In the genomic region with DNA sequence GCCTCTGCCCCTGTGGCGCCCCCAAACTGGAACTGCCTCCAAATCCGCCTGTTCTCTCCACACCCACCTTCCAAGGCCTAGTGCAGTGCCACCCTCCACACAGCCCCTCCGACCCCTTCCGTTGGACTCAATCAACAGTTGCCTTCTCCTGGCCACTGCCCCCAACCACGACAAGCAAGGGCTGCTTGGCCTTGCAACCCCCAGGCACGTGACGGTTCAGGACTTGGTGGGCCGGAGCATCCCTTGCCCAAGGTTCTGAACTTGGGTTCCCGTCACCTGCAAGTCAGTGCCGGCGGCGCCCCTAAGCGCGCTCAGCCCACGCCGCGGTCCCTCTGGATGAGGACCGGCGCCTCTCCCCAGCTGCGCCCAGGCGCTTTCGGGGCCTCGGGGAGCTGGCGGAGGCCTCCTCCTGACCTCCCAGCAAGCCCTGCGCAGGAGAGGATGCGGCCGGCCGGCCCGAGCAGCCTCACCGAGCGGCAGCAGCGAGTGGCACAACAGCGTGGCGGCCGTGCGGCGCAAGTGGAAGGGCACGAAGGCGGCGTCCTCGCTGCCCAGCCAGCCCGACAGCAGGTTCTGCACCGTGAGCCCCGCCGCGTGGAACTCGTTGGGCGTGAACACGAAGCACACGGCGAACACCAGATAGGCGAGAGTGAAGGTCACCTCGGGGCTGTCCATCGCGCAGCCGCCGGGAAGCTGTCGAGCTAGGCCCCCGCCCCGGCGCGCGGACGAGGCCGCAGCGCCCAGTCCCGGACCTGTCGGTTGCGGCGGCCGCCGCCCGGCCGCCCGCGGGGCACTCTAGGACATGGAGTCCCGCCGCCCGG, we compare ENCODE assay signal across 8 cellular contexts. TPM values are rescaled to one million over a fixed set of nuclear protein-coding genes. Genes with fewer than 3 reads are reported as not detected.
DNase-seq lines count a peak whose midpoint lies in the region; ATAC-seq and TF ChIP-seq lines count a peak whose summit lies in the region.

No MANE protein-coding gene starts in this region.

- no peaks in the 10 kb centered on the region for H3K9me3 ChIP-seq in heart left ventricle
- H3K9me3 ChIP-seq in parathyroid adenoma (ENCODE audit: control insufficient read depth, low read length) = no peaks in the 10 kb centered on the region

- H3K4me3 ChIP-seq in heart left ventricle = peak overlapping the region; percentile 43 to 94 (median 80)
- peak overlapping the region; percentile 75 for H3K4me3 ChIP-seq in parathyroid adenoma (ENCODE audit: low read depth, low read length)

- intact Hi-C loops in heart left ventricle (cut with DNase I) = loop anchor here in 6 of 10 donors (1.0 to 10.0 kb wide), 2 partner anchors 8 to 366 kb away; a partner anchor contains a TSS

- no peak overlapping the region for H3K9ac ChIP-seq in parathyroid adenoma

- H3K4me1 Mint-ChIP-seq in activated naive CD8-positive, alpha-beta T cell treated with anti-CD3 and anti-CD28 coated beads, Interleukin-2, amount 10 ng/mL, durations not matched to agents 7 days and 5 days = peaks cover 37% of the 10 kb centered on the region

- no peaks in the 10 kb centered on the region for H3K27me3 ChIP-seq in heart left ventricle
- H3K27me3 ChIP-seq in parathyroid adenoma (ENCODE audit: control insufficient read depth, insufficient read depth, low read length) = no peaks in the 10 kb centered on the region

- peak overlapping the region; percentile 91 to 98 (median 95) for H3K27ac ChIP-seq in heart left ventricle
- peak overlapping the region; percentile 80 for H3K27ac ChIP-seq in parathyroid adenoma

- H3K36me3 Mint-ChIP-seq in activated naive CD8-positive, alpha-beta T cell treated with anti-CD3 and anti-CD28 coated beads, Interleukin-2, amount 10 ng/mL, durations not matched to agents 7 days and 5 days = peaks cover 31% of the 10 kb centered on the region

- peak; percentile 23 to 32 for DNase-seq in NCI-H2081 (lab: John Stamatoyannopoulos, UW)
- DNase-seq in NCI-H2081 treated with DMSO at 0.1 percent for 48 hours (lab: John Stamatoyannopoulos, UW) = no peak
- peak; percentile 22 for DNase-seq in HCEC 1CT
- peak; percentile 22 for DNase-seq in NOMO-1 treated with DMSO at 0.1 percent for 48 hours (lab: John Stamatoyannopoulos, UW; ENCODE audit: unreplicated experiment)
- DNase-seq in activated naive CD8-positive, alpha-beta T cell treated with anti-CD3 and anti-CD28 coated beads, Interleukin-2, amount 10 ng/mL, durations not matched to agents 7 days and 5 days = peak; percentile 76
- DNase-seq in heart left ventricle = peak; percentile 47 to 83 (median 69)
- no peak for DNase-seq in NCI-H345 (lab: John Stamatoyannopoulos, UW)

- TF ChIP-seq POLR2A in heart left ventricle (IDR thresholded peaks at IDR 0.05) = no peak

- H3K4me3 Mint-ChIP-seq in activated naive CD8-positive, alpha-beta T cell treated with anti-CD3 and anti-CD28 coated beads, Interleukin-2, amount 10 ng/mL, durations not matched to agents 7 days and 5 days = peak overlapping the region; percentile 94

- H3K27ac Mint-ChIP-seq in activated naive CD8-positive, alpha-beta T cell treated with anti-CD3 and anti-CD28 coated beads, Interleukin-2, amount 10 ng/mL, durations not matched to agents 7 days and 5 days = peak overlapping the region; percentile 92

- ATAC-seq in activated naive CD8-positive, alpha-beta T cell treated with anti-CD3 and anti-CD28 coated beads, Interleukin-2, amount 10 ng/mL, durations not matched to agents 7 days and 5 days (ENCODE audit: low read depth) = peak; percentile 28
- peak in 3 of 4 donors; percentile 27 to 59 (median 44) for ATAC-seq in heart left ventricle

- H2AFZ ChIP-seq in parathyroid adenoma = peak overlapping the region; percentile 69

- 1 to 2% (median 2%) methylated on average over 27 to 79 of the region's 79 CpGs for WGBS in heart left ventricle, 4 donors

- H3K27me3 Mint-ChIP-seq in activated naive CD8-positive, alpha-beta T cell treated with anti-CD3 and anti-CD28 coated beads, Interleukin-2, amount 10 ng/mL, durations not matched to agents 7 days and 5 days = no peaks in the 10 kb centered on the region

- H3K4me1 ChIP-seq in heart left ventricle (peaks cover 5 to 69% (median 37%) of the 10 kb centered on the region in 12 donors), parathyroid adenoma (no peaks in the 10 kb centered on the region)

- peak overlapping the region; percentile 95 for H3K4me2 ChIP-seq in parathyroid adenoma (ENCODE audit: low read length)

- peaks cover 0 to 46% (median 18%) of the 10 kb centered on the region in 9 donors for H3K36me3 ChIP-seq in heart left ventricle
- no peaks in the 10 kb centered on the region for H3K36me3 ChIP-seq in parathyroid adenoma (ENCODE audit: control insufficient read depth, insufficient read depth, low read length)

- TF ChIP-seq CTCF in heart left ventricle (IDR thresholded peaks at IDR 0.05) = no peak
- no peak for TF ChIP-seq CTCF in parathyroid adenoma (IDR thresholded peaks at IDR 0.05)

- H3K9me3 Mint-ChIP-seq in activated naive CD8-positive, alpha-beta T cell treated with anti-CD3 and anti-CD28 coated beads, Interleukin-2, amount 10 ng/mL, durations not matched to agents 7 days and 5 days = no peaks in the 10 kb centered on the region

- POLR2A ChIA-PET in activated naive CD8-positive, alpha-beta T cell treated with anti-CD3 and anti-CD28 coated beads, Interleukin-2, amount 10 ng/mL, durations not matched to agents 7 days and 5 days (lab: Charles Lee) = interaction anchor here (0.6 to 7.0 kb wide), 14 partner anchors 9 to 748 kb away, joined by 3 to 148 read pairs (median 4); a partner anchor contains a TSS

- peaks cover 3% of the 10 kb centered on the region for H3K79me2 ChIP-seq in parathyroid adenoma

RNA-seq across cellular contexts. Expression of a gene that starts 0.8 kb away (rescaled TPM):
- 10 to 100 TPM; 27.5 to 27.6 TPM for total RNA-seq in activated naive CD8-positive, alpha-beta T cell treated with anti-CD3 and anti-CD28 coated beads, Interleukin-2, amount 10 ng/mL, durations not matched to agents 7 days and 5 days
- total RNA-seq in heart left ventricle = 10 to 100 TPM; 28.6 to 73.3 (median 37.2) TPM
- 10 to 100 TPM; 32.6 to 39.2 TPM for polyA plus RNA-seq in heart left ventricle

RNA-seq across cellular contexts. Expression of a gene that starts 0.9 kb away (rescaled TPM):
- 100 to 1,000 TPM; 234 to 235 TPM for total RNA-seq in activated naive CD8-positive, alpha-beta T cell treated with anti-CD3 and anti-CD28 coated beads, Interleukin-2, amount 10 ng/mL, durations not matched to agents 7 days and 5 days
- total RNA-seq in heart left ventricle = 10 to 100 TPM in 1 of 9 donors, 1 to 10 TPM in 8; 2.9 to 19.1 (median 6.0) TPM
- polyA plus RNA-seq in heart left ventricle = 1 to 10 TPM; 6.3 to 7.7 TPM

RNA-seq across cellular contexts. Expression of a gene that starts 8.3 kb away (rescaled TPM):
- total RNA-seq in activated naive CD8-positive, alpha-beta T cell treated with anti-CD3 and anti-CD28 coated beads, Interleukin-2, amount 10 ng/mL, durations not matched to agents 7 days and 5 days = 100 to 1,000 TPM in 1 of 2 experiments, 10 to 100 TPM in 1; 99.7 to 103 TPM
- 10 to 100 TPM; 10.2 to 27.7 (median 11.7) TPM for total RNA-seq in heart left ventricle
- 10 to 100 TPM in 1 of 2 donors, 1 to 10 TPM in 1; 7.2 to 17.6 TPM for polyA plus RNA-seq in heart left ventricle

RNA-seq across cellular contexts. Expression of a gene that starts 36.3 kb away (rescaled TPM):
- under 1 TPM; 0.54 to 0.97 TPM for total RNA-seq in activated naive CD8-positive, alpha-beta T cell treated with anti-CD3 and anti-CD28 coated beads, Interleukin-2, amount 10 ng/mL, durations not matched to agents 7 days and 5 days
- total RNA-seq in heart left ventricle = 1 to 10 TPM in 4 of 9 donors, under 1 TPM in 5; 0.42 to 2.3 (median 0.99) TPM
- 1 to 10 TPM in 1 of 2 donors, under 1 TPM in 1; 0.88 to 1.4 TPM for polyA plus RNA-seq in heart left ventricle

Comparison
In these comparisons a context has a peak if more than half of its experiments do, and no peak if none do; other contexts are left out.
1. DNase-seq: peak in NCI-H2081 (2 of 2), HCEC 1CT (single experiment), NOMO-1 treated with DMSO at 0.1 percent for 48 hours (single experiment), activated naive CD8-positive, alpha-beta T cell treated with anti-CD3 and anti-CD28 coated beads, Interleukin-2, amount 10 ng/mL, durations not matched to agents 7 days and 5 days (single experiment) and heart left ventricle (5 of 5); none in NCI-H2081 treated with DMSO at 0.1 percent for 48 hours (single experiment) and NCI-H345 (single experiment).
2. RNA of a gene that starts 0.9 kb away (total RNA-seq): 234 to 235 TPM in activated naive CD8-positive, alpha-beta T cell treated with anti-CD3 and anti-CD28 coated beads, Interleukin-2, amount 10 ng/mL, durations not matched to agents 7 days and 5 days; 2.9 to 19.1 TPM in heart left ventricle; every median in the first group is over 10 times any median in the second.